21 cellular contexts compared by ENCODE assay signal in the genomic region with DNA sequence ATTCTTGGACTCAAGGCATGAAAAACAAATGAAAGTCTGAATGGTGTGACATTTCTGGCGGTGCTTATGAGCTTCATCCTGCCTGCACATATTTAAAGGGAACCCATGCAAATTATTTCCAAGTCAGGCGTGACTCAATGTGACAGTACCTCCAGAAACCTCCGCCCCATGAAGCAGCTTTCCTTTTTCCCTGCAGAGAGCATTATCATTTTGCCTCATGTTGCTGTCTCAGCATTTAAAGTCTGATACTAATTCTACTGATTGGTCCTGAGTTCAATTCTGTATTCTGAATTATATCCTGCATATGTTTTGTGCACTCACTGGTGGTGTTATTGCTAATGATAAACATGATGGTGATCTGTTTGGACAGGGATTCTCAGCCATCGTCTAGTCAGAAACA.
DNase-seq lines count a peak whose midpoint lies in the region; ATAC-seq, FAIRE-seq and TF ChIP-seq lines count a peak whose summit lies in the region.
"Had no signal": no experiment of that assay in that cellular context is flagged by ENCODE, and none has a peak within 500 bp of the region (broad histone marks: within the 10 kb centered on the region; RNA-seq: fewer than 3 reads in every experiment).

No MANE protein-coding gene starts in this region.

- H3K36me3 ChIP-seq in HepG2 (replicated peaks in 1 of 2; ENCODE audit: control insufficient read depth in 1 of 2, insufficient read depth in 2 of 2, low read length in 2 of 2) (no peaks in the 10 kb centered on the region), right lobe of liver (no peaks in the 10 kb centered on the region)

- ATAC-seq in HepG2 (no peak), right lobe of liver (no peak), GM19328 (IDR thresholded peaks at IDR 0.05; ENCODE audit: unreplicated experiment) (no peak)
- ATAC-seq in stimulated activated naive CD8-positive, alpha-beta T cell treated with anti-CD3 and anti-CD28 coated beads, Interleukin-15, Interleukin-2, amounts not matched to agents 100 U/mL and 50 U/mL, for 24 hours = no peak

- H3K4me3 ChIP-seq in HepG2 (replicated peaks in 1 of 3; ENCODE audit: insufficient read depth in 1 of 3, low read depth in 2 of 3, low read length in 3 of 3) = no peak overlapping the region
- no peak overlapping the region for H3K4me3 ChIP-seq in right lobe of liver
- H3K4me3 ChIP-seq: GM23248 had no signal

- TF ChIP-seq CTCF in HepG2 (CRISPR knock-in tag; IDR thresholded peaks at IDR 0.05) = no peak
- TF ChIP-seq CTCF in right lobe of liver (IDR thresholded peaks at IDR 0.05) = no peak

- no peak overlapping the region for H3K4me2 ChIP-seq in HepG2 (ENCODE audit: low read depth, low read length)

- BruUV-seq in HepG2 (replicated peaks; lab: Mats Ljungman, UMichigan) = no TSS peak

- no peak overlapping the region for H3K27ac ChIP-seq in HepG2 (ENCODE audit: extremely low read length, insufficient read depth, low read length)
- no peak overlapping the region for H3K27ac ChIP-seq in right lobe of liver
- H3K27ac ChIP-seq: GM23248 had no signal

- H3K79me2 ChIP-seq in HepG2 (ENCODE audit: insufficient read depth, low read length) = no peaks in the 10 kb centered on the region

- intact Hi-C loops in HepG2 (cut with micrococcal nuclease; ENCODE audit: unreplicated experiment) (no loop called here), right lobe of liver (cut with DNase I) (no loop called here)

- no peak for TF ChIP-seq RAD21 in HepG2 (CRISPR knock-in tag; IDR thresholded peaks at IDR 0.05)

- no peaks in the 10 kb centered on the region for H3K4me1 ChIP-seq in HepG2 (ENCODE audit: insufficient read depth, low read length)
- no peaks in the 10 kb centered on the region for H3K4me1 ChIP-seq in right lobe of liver

- H3K9ac ChIP-seq in HepG2 (ENCODE audit: insufficient read depth, low read depth, low read length) = no peak overlapping the region
- H3K9ac ChIP-seq: GM23248 had no signal

- TF ChIP-seq EP300 in HepG2 (IDR thresholded peaks at IDR 0.05; ENCODE audit: low read depth in 2 of 2, low read length in 2 of 2) (no peak), HepG2 (CRISPR knock-in tag; IDR thresholded peaks at IDR 0.05; ENCODE audit: borderline replicate concordance) (no peak)

- no peaks in the 10 kb centered on the region for H3K27me3 ChIP-seq in HepG2 (ENCODE audit: control insufficient read depth in 1 of 2, insufficient read depth in 2 of 2, low read length in 2 of 2)
- no peaks in the 10 kb centered on the region for H3K27me3 ChIP-seq in right lobe of liver

- in situ Hi-C loops in HepG2 (cut with HindIII; ENCODE audit: extremely low pct_ligation_motif_present, low pct_unique_long_range_greater_than_20kb) = no loop called here

- CTCF ChIA-PET in HepG2 (lab: Yijun Ruan, JAX; ENCODE audit: low intra/inter-chr PET ratio, low total read pairs) = no interaction called here

- DNase-seq in HepG2 (ENCODE audit: low spot score) = no peak
- DNase-seq in right lobe of liver = no peak
- DNase-seq in NCI-H526 (lab: John Stamatoyannopoulos, UW) = peak; percentile 7 to 50
- DNase-seq in retina = peak; percentile 52
- no peak for DNase-seq in cerebellar nuclear complex (lab: John Stamatoyannopoulos, UW)
- no peak for DNase-seq in stimulated activated naive CD8-positive, alpha-beta T cell treated with anti-CD3 and anti-CD28 coated beads, Interleukin-15, Interleukin-2, amounts not matched to agents 100 U/mL and 50 U/mL, for 24 hours
- DNase-seq: 8988T; C1 segment of cervical spinal cord; Calu3; CD4-positive, alpha-beta memory T cell; COR-L47; DMS53; DMS79 treated with DMSO at 0.1 percent for 48 hours; GF-D8; GM23248; H7; HCEC 1CT had no signal

- 1% methylated on average over 4 of the region's 4 CpGs for WGBS in HepG2 (ENCODE audit: low lambda C conversion rate)
- 57% methylated on average over 3 of the region's 4 CpGs for WGBS in right lobe of liver (ENCODE audit: insufficient coverage, low coverage, low lambda C conversion rate, missing lambda C conversion rate)

- H2AFZ ChIP-seq in HepG2 (ENCODE audit: low read length) = no peak overlapping the region
- H2AFZ ChIP-seq: GM23248 had no signal

- no peaks in the 10 kb centered on the region for H4K20me1 ChIP-seq in HepG2 (ENCODE audit: insufficient read depth, low read length)

- H3K9me3 ChIP-seq in HepG2 (ENCODE audit: low read length) = peaks cover 21% of the 10 kb centered on the region
- H3K9me3 ChIP-seq in right lobe of liver = no peaks in the 10 kb centered on the region

- TF ChIP-seq POLR2A in HepG2 (IDR thresholded peaks at IDR 0.05; ENCODE audit: insufficient read depth in 1 of 2, low read depth in 2 of 2, low read length in 2 of 2) = no peak
- TF ChIP-seq POLR2A in right lobe of liver (IDR thresholded peaks at IDR 0.05) = no peak

- POLR2A ChIA-PET in HepG2 (lab: Yijun Ruan, JAX) = no interaction called here

- FAIRE-seq in HepG2 (lab: Jason Lieb, UNC) = no peak
- FAIRE-seq: GM12891, GM18507, H1 had no signal

TF ChIP-seq in HepG2, 621 proteins besides CTCF, POLR2A, EP300 and RAD21:
- TF ChIP-seq MAFK (conservative IDR thresholded peaks at IDR 0.05 in 1 of 2, IDR thresholded peaks at IDR 0.05 in 1 of 2; ENCODE audit: low read length in 2 of 2) = peak; percentile 8 to 60; a peak in 2 of 4 replicates
- TF ChIP-seq ZNF460 (CRISPR knock-in tag; IDR thresholded peaks at IDR 0.05; ENCODE audit: borderline replicate concordance) = no peak
- peak; percentile 31; the same call in 1 of the 2 replicates for TF ChIP-seq MAFF (IDR thresholded peaks at IDR 0.05; ENCODE audit: low read depth, low read length)

Comparison
In these comparisons a context has a peak if more than half of its experiments do, and no peak if none do; other contexts are left out.
1. DNase-seq: peak in NCI-H526 (2 of 2) and retina (single experiment); none in HepG2 (single experiment), right lobe of liver (0 of 3), cerebellar nuclear complex (0 of 2) and stimulated activated naive CD8-positive, alpha-beta T cell treated with anti-CD3 and anti-CD28 coated beads, Interleukin-15, Interleukin-2, amounts not matched to agents 100 U/mL and 50 U/mL, for 24 hours (single experiment).